In genomic region chr2:109148347-109148746, GRCh38 we compare ENCODE assay signal across 21 cellular contexts. TPM values are rescaled to one million over a fixed set of nuclear protein-coding genes. Genes with fewer than 3 reads are reported as not detected.
DNase-seq lines count a peak whose midpoint lies in the region; ATAC-seq and TF ChIP-seq lines count a peak whose summit lies in the region.
"Had no signal": no experiment of that assay in that cellular context is flagged by ENCODE, and none has a peak within 500 bp of the region (broad histone marks: within the 10 kb centered on the region; RNA-seq: fewer than 3 reads in every experiment).

No MANE protein-coding gene starts in this region.

- H3K4me1 Mint-ChIP-seq in activated T-cell treated with anti-CD3 and anti-CD28 coated beads, Interleukin-2, amount 50 U/mL, for 4 hours (ENCODE audit: low read depth), result peaks cover 34% of the 10 kb centered on the region
- peaks cover 24% of the 10 kb centered on the region for H3K4me1 Mint-ChIP-seq in activated T-helper 1 cell treated with anti-CD3 and anti-CD28 coated beads, Interleukin-12 subunit alpha, Interleukin-12 subunit beta, Interleukin-2, Interleukin-4 antibody, amounts not matched to agents 30 ng/mL and 10 ng/mL and 1 ng/mL, durations not matched to agents 14 hours and 24 hours and 36 hours (ENCODE audit: low read depth)

- H2BK12ac ChIP-seq in mesenchymal stem cell (ENCODE audit: low read length in 2 of 2), result no peak overlapping the region

- DNase-seq in AG10803 (ENCODE audit: low read depth) (peak; percentile 62), ELR (ENCODE audit: low read depth) (peak; percentile 51), adipocyte (ENCODE audit: low read depth) (peak; percentile 33), mesenchymal stem cell (no peak), RKO (ENCODE audit: low spot score) (no peak), NCI-H526 treated with DMSO at 0.1 percent for 48 hours (lab: John Stamatoyannopoulos, UW) (no peak)
- DNase-seq in activated T-cell treated with anti-CD3 and anti-CD28 coated beads, Interleukin-2, amount 50 U/mL, for 4 hours, result no peak
- no peak for DNase-seq in activated T-helper 1 cell treated with anti-CD3 and anti-CD28 coated beads, Interleukin-12 subunit alpha, Interleukin-12 subunit beta, Interleukin-2, Interleukin-4 antibody, amounts not matched to agents 30 ng/mL and 10 ng/mL and 1 ng/mL, durations not matched to agents 14 hours and 24 hours and 36 hours (ENCODE audit: low spot score)
- DNase-seq: body of pancreas; CD8-positive, alpha-beta memory T cell; DMS79; endodermal cell; KG1; NCI-H1092 treated with DMSO at 0.1 percent for 48 hours; NCI-H2081; NCI-H510A treated with DMSO at 0.1 percent for 48 hours; retina had no signal

- H3K4me3 ChIP-seq in AG10803 (ENCODE audit: low read length) (no peak overlapping the region), adipocyte (ENCODE audit: low read length) (peak overlapping the region; percentile 59), mesenchymal stem cell (ENCODE audit: insufficient read depth in 1 of 2, low read depth in 1 of 2, low read length in 2 of 2) (no peak overlapping the region)
- H3K4me3 ChIP-seq: body of pancreas, coronary artery, lung had no signal

- H3K27ac Mint-ChIP-seq in activated T-helper 1 cell treated with anti-CD3 and anti-CD28 coated beads, Interleukin-12 subunit alpha, Interleukin-12 subunit beta, Interleukin-2, Interleukin-4 antibody, amounts not matched to agents 30 ng/mL and 10 ng/mL and 1 ng/mL, durations not matched to agents 14 hours and 24 hours and 36 hours, result no peak overlapping the region
- H3K27ac Mint-ChIP-seq: activated naive CD8-positive, alpha-beta T cell; endodermal cell; stimulated activated effector memory CD8-positive, alpha-beta T cell treated with anti-CD3 and anti-CD28 coated beads, Interleukin-12 subunit alpha, Interleukin-12 subunit beta, amount 100 ng/mL, for 72 hours had no signal

- H2AFZ ChIP-seq in mesenchymal stem cell (ENCODE audit: low read depth, low read length), result no peak overlapping the region

- no peak overlapping the region for H2BK15ac ChIP-seq in mesenchymal stem cell (ENCODE audit: low read depth, poor library complexity, severe bottlenecking)

- H3K27me3 ChIP-seq in adipocyte (replicated peaks; ENCODE audit: control insufficient read depth, insufficient read depth, low read length) (no peaks in the 10 kb centered on the region), mesenchymal stem cell (ENCODE audit: control insufficient read depth in 1 of 2, insufficient read depth in 1 of 2, low read length in 2 of 2) (no peaks in the 10 kb centered on the region)
- H3K27me3 ChIP-seq: body of pancreas had no signal

- H3K27me3 Mint-ChIP-seq in activated T-cell treated with anti-CD3 and anti-CD28 coated beads, Interleukin-2, amount 50 U/mL, for 4 hours (ENCODE audit: low read depth), result peaks cover 9% of the 10 kb centered on the region
- H3K27me3 Mint-ChIP-seq in activated T-helper 1 cell treated with anti-CD3 and anti-CD28 coated beads, Interleukin-12 subunit alpha, Interleukin-12 subunit beta, Interleukin-2, Interleukin-4 antibody, amounts not matched to agents 30 ng/mL and 10 ng/mL and 1 ng/mL, durations not matched to agents 14 hours and 24 hours and 36 hours (ENCODE audit: insufficient read depth), result peaks cover 59% of the 10 kb centered on the region
- H3K27me3 Mint-ChIP-seq: activated naive CD8-positive, alpha-beta T cell had no signal

- H3K36me3 ChIP-seq in adipocyte (ENCODE audit: control insufficient read depth, insufficient read depth, low read length, severe bottlenecking) (no peaks in the 10 kb centered on the region), mesenchymal stem cell (ENCODE audit: control insufficient read depth in 1 of 2, insufficient read depth in 2 of 2, low read depth in 1 of 2, low read length in 2 of 2) (no peaks in the 10 kb centered on the region)

- no peaks in the 10 kb centered on the region for H3K36me3 Mint-ChIP-seq in activated T-cell treated with anti-CD3 and anti-CD28 coated beads, Interleukin-2, amount 50 U/mL, for 4 hours (ENCODE audit: insufficient read depth)
- H3K36me3 Mint-ChIP-seq in activated T-helper 1 cell treated with anti-CD3 and anti-CD28 coated beads, Interleukin-12 subunit alpha, Interleukin-12 subunit beta, Interleukin-2, Interleukin-4 antibody, amounts not matched to agents 30 ng/mL and 10 ng/mL and 1 ng/mL, durations not matched to agents 14 hours and 24 hours and 36 hours (ENCODE audit: low read depth), result no peaks in the 10 kb centered on the region
- H3K36me3 Mint-ChIP-seq: activated naive CD8-positive, alpha-beta T cell; CD8-positive, alpha-beta memory T cell; stimulated activated effector memory CD8-positive, alpha-beta T cell treated with anti-CD3 and anti-CD28 coated beads, Interleukin-12 subunit alpha, Interleukin-12 subunit beta, amount 100 ng/mL, for 72 hours had no signal

- H3K79me1 ChIP-seq in mesenchymal stem cell (replicated peaks; ENCODE audit: low read length, poor library complexity, severe bottlenecking), result peaks cover 57% of the 10 kb centered on the region

- H3K27ac ChIP-seq in mesenchymal stem cell (ENCODE audit: low read length, poor library complexity, severe bottlenecking), result no peak overlapping the region
- H3K27ac ChIP-seq: body of pancreas, coronary artery had no signal

- H3K9me3 ChIP-seq in adipocyte (ENCODE audit: control insufficient read depth, low read length) (no peaks in the 10 kb centered on the region), mesenchymal stem cell (ENCODE audit: control insufficient read depth, low read length) (no peaks in the 10 kb centered on the region)
- H3K9me3 ChIP-seq: body of pancreas had no signal

- H4K8ac ChIP-seq in mesenchymal stem cell (ENCODE audit: low read length), result no peak overlapping the region

- no peak overlapping the region for H2BK5ac ChIP-seq in mesenchymal stem cell (ENCODE audit: low read depth, low read length, poor library complexity, severe bottlenecking)

- H3K4me2 ChIP-seq in mesenchymal stem cell (ENCODE audit: low read length, poor library complexity, severe bottlenecking), result no peak overlapping the region

- H3K4ac ChIP-seq in mesenchymal stem cell (ENCODE audit: low read depth in 1 of 2, low read length in 2 of 2), result no peak overlapping the region

- no peak for ATAC-seq in activated T-cell treated with anti-CD3 and anti-CD28 coated beads, Interleukin-2, amount 50 U/mL, for 4 hours
- ATAC-seq: body of pancreas; stimulated activated effector memory CD8-positive, alpha-beta T cell treated with anti-CD3 and anti-CD28 coated beads, Interleukin-12 subunit alpha, Interleukin-12 subunit beta, amount 100 ng/mL, for 72 hours had no signal

- TF ChIP-seq CTCF in AG10803 (conservative IDR thresholded peaks at IDR 0.05; ENCODE audit: low read length), result no peak

- H3K23ac ChIP-seq in mesenchymal stem cell (ENCODE audit: low read length in 2 of 2), result no peak overlapping the region

- H3K4me3 Mint-ChIP-seq in activated T-cell treated with anti-CD3 and anti-CD28 coated beads, Interleukin-2, amount 50 U/mL, for 4 hours, result no peak overlapping the region
- no peak overlapping the region for H3K4me3 Mint-ChIP-seq in activated T-helper 1 cell treated with anti-CD3 and anti-CD28 coated beads, Interleukin-12 subunit alpha, Interleukin-12 subunit beta, Interleukin-2, Interleukin-4 antibody, amounts not matched to agents 30 ng/mL and 10 ng/mL and 1 ng/mL, durations not matched to agents 14 hours and 24 hours and 36 hours
- H3K4me3 Mint-ChIP-seq: activated naive CD8-positive, alpha-beta T cell; CD8-positive, alpha-beta memory T cell; endodermal cell; stimulated activated effector memory CD8-positive, alpha-beta T cell treated with anti-CD3 and anti-CD28 coated beads, Interleukin-12 subunit alpha, Interleukin-12 subunit beta, amount 100 ng/mL, for 72 hours had no signal

- no peak overlapping the region for H3K9ac ChIP-seq in adipocyte (ENCODE audit: low read length)
- H3K9ac ChIP-seq in mesenchymal stem cell (ENCODE audit: low read length), result peak overlapping the region; percentile 34

- no peak overlapping the region for H2AK5ac ChIP-seq in mesenchymal stem cell (ENCODE audit: low read length, severe bottlenecking)

- H3K14ac ChIP-seq in mesenchymal stem cell (ENCODE audit: low read length in 2 of 2), result no peak overlapping the region

- intact Hi-C loops in activated T-helper 1 cell treated with anti-CD3 and anti-CD28 coated beads, Interleukin-12 subunit alpha, Interleukin-12 subunit beta, Interleukin-2, Interleukin-4 antibody, amounts not matched to agents 30 ng/mL and 10 ng/mL and 1 ng/mL, durations not matched to agents 14 hours and 24 hours and 36 hours (cut with micrococcal nuclease), result loop anchor here (10.0 kb wide), 1 partner anchor 554 kb away; no protein-coding TSS in a partner anchor

- peaks cover 23% of the 10 kb centered on the region for H3K4me1 ChIP-seq in adipocyte (ENCODE audit: control insufficient read depth, insufficient read depth, low read length)
- H3K4me1 ChIP-seq in mesenchymal stem cell (ENCODE audit: control insufficient read depth, insufficient read depth, low read depth, low read length), result peaks cover 1% of the 10 kb centered on the region

- H3K18ac ChIP-seq in mesenchymal stem cell (ENCODE audit: low read depth in 1 of 2, low read length in 2 of 2), result no peak overlapping the region

- no peak overlapping the region for H2BK120ac ChIP-seq in mesenchymal stem cell (ENCODE audit: low read depth, low read length)

- no peaks in the 10 kb centered on the region for H3K9me3 Mint-ChIP-seq in activated T-cell treated with anti-CD3 and anti-CD28 coated beads, Interleukin-2, amount 50 U/mL, for 4 hours
- H3K9me3 Mint-ChIP-seq in activated T-helper 1 cell treated with anti-CD3 and anti-CD28 coated beads, Interleukin-12 subunit alpha, Interleukin-12 subunit beta, Interleukin-2, Interleukin-4 antibody, amounts not matched to agents 30 ng/mL and 10 ng/mL and 1 ng/mL, durations not matched to agents 14 hours and 24 hours and 36 hours, result no peaks in the 10 kb centered on the region
- H3K9me3 Mint-ChIP-seq: CD8-positive, alpha-beta memory T cell; endodermal cell; stimulated activated effector memory CD8-positive, alpha-beta T cell treated with anti-CD3 and anti-CD28 coated beads, Interleukin-12 subunit alpha, Interleukin-12 subunit beta, amount 100 ng/mL, for 72 hours had no signal

- no peak overlapping the region for H4K91ac ChIP-seq in mesenchymal stem cell (ENCODE audit: low read length)

- WGBS in mesenchymal stem cell, result 73% methylated on average over 5 of the region's 5 CpGs

RNA-seq across cellular contexts. Expression of gene SH3RF3, which starts 19.3 kb away (rescaled TPM):
- polyA plus RNA-seq in mesenchymal stem cell (2013, experiment 1 of 2), result 23.7 TPM
- polyA plus RNA-seq in mesenchymal stem cell (2013, experiment 2 of 2), result 23.0 TPM
- under 1 TPM; 0.33 to 0.98 (median 0.89) TPM for total RNA-seq in activated T-cell treated with anti-CD3 and anti-CD28 coated beads, Interleukin-2, amount 50 U/mL, for 4 hours
- 0.39 and 0.54 TPM in 2 replicates for total RNA-seq in activated T-helper 1 cell treated with anti-CD3 and anti-CD28 coated beads, Interleukin-12 subunit alpha, Interleukin-12 subunit beta, Interleukin-2, Interleukin-4 antibody, amounts not matched to agents 30 ng/mL and 10 ng/mL and 1 ng/mL, durations not matched to agents 14 hours and 24 hours and 36 hours

Comparison
In these comparisons a context has a peak if more than half of its experiments do, and no peak if none do; other contexts are left out.
1. DNase-seq: peak in AG10803 (single experiment), ELR (single experiment) and adipocyte (single experiment); none in mesenchymal stem cell (single experiment), activated T-cell treated with anti-CD3 and anti-CD28 coated beads, Interleukin-2, amount 50 U/mL, for 4 hours (single experiment), RKO (single experiment), NCI-H526 treated with DMSO at 0.1 percent for 48 hours (single experiment) and activated T-helper 1 cell treated with anti-CD3 and anti-CD28 coated beads, Interleukin-12 subunit alpha, Interleukin-12 subunit beta, Interleukin-2, Interleukin-4 antibody, amounts not matched to agents 30 ng/mL and 10 ng/mL and 1 ng/mL, durations not matched to agents 14 hours and 24 hours and 36 hours (single experiment).